ENCODE assay signal across 1 cellular context in genomic region chr20:48329676-48330644, GRCh38.
TF ChIP-seq lines count a peak whose summit lies in the region.

No MANE protein-coding gene starts in this region.

TF ChIP-seq in IMR-90, 13 proteins besides CTCF, POLR2A, EP300 and RAD21:
- TF ChIP-seq USF2 (IDR thresholded peaks at IDR 0.05; ENCODE audit: low read depth, low read length) (no peak), FOS (IDR thresholded peaks at IDR 0.05; ENCODE audit: low read depth, low read length) (no peak), MXI1 (IDR thresholded peaks at IDR 0.05; ENCODE audit: borderline replicate concordance, low read depth, low read length) (no peak), ELK1 (IDR thresholded peaks at IDR 0.05; ENCODE audit: borderline replicate concordance, low read depth, low read length) (no peak), BHLHE40 (IDR thresholded peaks at IDR 0.05; ENCODE audit: low read depth, low read length) (no peak), SMC3 (IDR thresholded peaks at IDR 0.05; ENCODE audit: low read depth, low read length) (no peak), RFX5 (IDR thresholded peaks at IDR 0.05; ENCODE audit: low read depth, low read length) (no peak), CHD1 (IDR thresholded peaks at IDR 0.05; ENCODE audit: low read depth, low read length) (no peak), RCOR1 (IDR thresholded peaks at IDR 0.05; ENCODE audit: insufficient replicate concordance, low read length) (no peak), CEBPB (IDR thresholded peaks at IDR 0.05; ENCODE audit: low read depth, low read length) (no peak)
TF ChIP-seq in IMR-90: peak in this region for 0.
